Comparison of ENCODE assay signal across 7 cellular contexts in the genomic region with DNA sequence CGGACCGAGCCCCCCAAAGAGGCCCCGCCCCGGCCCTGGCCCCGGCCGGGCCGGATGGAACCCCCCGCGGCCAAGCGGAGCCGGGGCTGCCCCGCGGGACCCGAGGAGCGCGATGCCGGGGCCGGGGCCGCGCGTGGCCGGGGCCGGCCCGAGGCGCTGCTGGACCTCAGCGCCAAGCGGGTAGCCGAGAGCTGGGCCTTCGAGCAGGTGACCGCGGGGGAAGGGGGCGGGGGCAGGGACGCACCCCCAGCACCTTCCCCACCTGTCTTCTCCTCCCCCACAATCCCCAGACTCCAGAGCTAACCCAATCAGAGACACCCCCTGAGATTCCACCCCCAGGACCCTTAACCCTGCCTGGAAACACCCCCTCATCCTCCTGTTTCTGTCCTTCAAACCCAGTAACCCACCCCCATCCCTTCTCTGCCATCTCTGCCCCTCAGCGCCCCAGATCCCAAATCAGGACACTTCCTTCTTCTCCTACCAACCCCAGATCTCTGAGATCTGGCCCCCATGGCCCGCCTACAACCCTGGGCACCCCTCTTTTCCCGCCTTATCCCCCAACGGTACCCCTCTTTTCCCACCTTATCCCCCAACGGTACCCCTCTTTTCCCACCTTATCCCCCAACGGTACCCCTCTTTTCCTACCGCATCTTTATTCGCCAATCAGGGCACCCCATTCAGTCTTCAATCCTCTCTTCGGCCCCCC.
DNase-seq lines count a peak whose midpoint lies in the region; ATAC-seq and TF ChIP-seq lines count a peak whose summit lies in the region.

No MANE protein-coding gene starts in this region.

- H3K36me3 ChIP-seq in HAP-1 (replicated peaks) (no peaks in the 10 kb centered on the region), muscle layer of duodenum (ENCODE audit: control insufficient read depth in 1 of 2, insufficient read depth in 2 of 2, low read length in 2 of 2) (peaks cover 0 to 4% of the 10 kb centered on the region in 2 donors)

- TF ChIP-seq POLR2A in GM18505 (IDR thresholded peaks at IDR 0.05; ENCODE audit: borderline replicate concordance, extremely low read depth, insufficient read depth, insufficient read length): no peak

- H3K9me3 Mint-ChIP-seq in effector memory CD8-positive, alpha-beta T cell: no peaks in the 10 kb centered on the region

- H3K27me3 Mint-ChIP-seq in effector memory CD8-positive, alpha-beta T cell: no peaks in the 10 kb centered on the region

- in situ Hi-C loops in HAP-1 (cut with MboI; ENCODE audit: low sequenced_read_pairs): no loop called here

- H3K4me3 Mint-ChIP-seq in effector memory CD8-positive, alpha-beta T cell: peak overlapping the region; percentile 94 to 99

- H3K27ac Mint-ChIP-seq in effector memory CD8-positive, alpha-beta T cell: peak overlapping the region; percentile 98 to 99

- H3K4me3 ChIP-seq in HAP-1 (peak overlapping the region; percentile 61), muscle layer of duodenum (ENCODE audit: low read depth in 1 of 2, low read length in 2 of 2) (peak overlapping the region; percentile 60 to 78)

- peaks cover 17% of the 10 kb centered on the region for H3K36me3 Mint-ChIP-seq in effector memory CD8-positive, alpha-beta T cell (ENCODE audit: insufficient read depth)

- peaks cover 21% of the 10 kb centered on the region in 2 donors for H3K4me1 Mint-ChIP-seq in effector memory CD8-positive, alpha-beta T cell (ENCODE audit: low read depth in 2 of 2)

- H3K9me3 ChIP-seq in HAP-1 (no peaks in the 10 kb centered on the region), muscle layer of duodenum (ENCODE audit: control insufficient read depth in 1 of 2, low read length in 2 of 2) (no peaks in the 10 kb centered on the region)

- ATAC-seq in GM18505 (IDR thresholded peaks at IDR 0.05; ENCODE audit: unreplicated experiment): peak; percentile 37
- peak; percentile 9 for ATAC-seq in effector memory CD8-positive, alpha-beta T cell (replicated peaks)

- no peaks in the 10 kb centered on the region for H3K27me3 ChIP-seq in HAP-1 (ENCODE audit: low read depth)
- H3K27me3 ChIP-seq in muscle layer of duodenum (ENCODE audit: low read depth, low read length): no peaks in the 10 kb centered on the region

- peak overlapping the region; percentile 72 for H3K27ac ChIP-seq in muscle layer of duodenum (ENCODE audit: low read length)

- no peak for DNase-seq in HAP-1 (ENCODE audit: low spot score in 2 of 2)
- peak; percentile 64 for DNase-seq in NCI-H69 (lab: John Stamatoyannopoulos, UW)
- no peak for DNase-seq in effector memory CD8-positive, alpha-beta T cell
- DNase-seq in effector CD8-positive, alpha-beta T cell (lab: John Stamatoyannopoulos, UW): no peak
- DNase-seq in NCI-H2107 treated with DMSO at 0.1 percent for 48 hours (lab: John Stamatoyannopoulos, UW; ENCODE audit: unreplicated experiment): no peak

- H3K4me1 ChIP-seq in HAP-1 (peaks cover 5% of the 10 kb centered on the region; the same call in 1 of the 2 replicates), muscle layer of duodenum (ENCODE audit: control insufficient read depth in 1 of 2, insufficient read depth in 2 of 2, low read length in 2 of 2) (peaks cover 12 to 30% of the 10 kb centered on the region in 2 donors)
